1 cellular context compared by ENCODE assay signal in the genomic region with DNA sequence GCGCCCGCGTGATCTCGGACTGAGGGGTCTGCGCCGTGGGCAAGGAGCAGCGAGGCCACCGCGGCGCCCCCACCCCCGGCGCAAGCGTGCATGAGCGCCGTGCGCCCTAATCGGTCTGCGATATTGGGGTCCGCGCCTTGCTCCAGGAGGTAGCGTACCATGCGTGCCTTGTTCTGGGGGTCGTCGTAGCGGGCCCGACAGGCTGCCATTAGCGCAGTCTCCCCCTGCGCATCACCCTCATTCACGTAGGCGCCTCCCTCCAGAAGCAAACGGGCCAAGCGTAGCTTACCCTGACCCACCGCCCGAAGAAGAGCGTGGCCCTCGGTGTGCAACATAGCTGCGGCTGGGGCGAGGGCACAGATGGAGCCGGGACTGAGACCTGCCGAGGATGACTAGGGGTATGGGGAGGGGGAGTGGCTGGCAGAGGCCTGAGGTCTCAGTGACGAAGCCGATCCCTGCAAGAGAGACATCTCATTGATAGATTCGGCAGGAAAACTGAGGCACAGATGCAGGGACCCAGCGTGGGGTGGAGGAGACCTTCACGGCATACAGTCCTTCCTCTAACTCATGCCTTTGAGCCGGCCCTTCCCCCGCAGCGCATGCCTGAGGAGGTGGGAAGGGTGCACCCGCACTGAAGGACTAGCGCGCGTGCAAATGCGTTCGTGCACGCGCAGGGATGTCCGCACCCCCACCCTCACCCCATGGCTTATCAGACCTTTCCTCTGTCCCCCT.
A peak's percentile ranks its signal among the peaks of the same experiment; 100 is the strongest.
TF ChIP-seq lines count a peak whose summit lies in the region.

No MANE protein-coding gene starts in this region.

TF ChIP-seq in WTC11, 78 proteins besides CTCF, POLR2A, EP300 and RAD21 (continued from another document):
- TF ChIP-seq, protein P1, sequence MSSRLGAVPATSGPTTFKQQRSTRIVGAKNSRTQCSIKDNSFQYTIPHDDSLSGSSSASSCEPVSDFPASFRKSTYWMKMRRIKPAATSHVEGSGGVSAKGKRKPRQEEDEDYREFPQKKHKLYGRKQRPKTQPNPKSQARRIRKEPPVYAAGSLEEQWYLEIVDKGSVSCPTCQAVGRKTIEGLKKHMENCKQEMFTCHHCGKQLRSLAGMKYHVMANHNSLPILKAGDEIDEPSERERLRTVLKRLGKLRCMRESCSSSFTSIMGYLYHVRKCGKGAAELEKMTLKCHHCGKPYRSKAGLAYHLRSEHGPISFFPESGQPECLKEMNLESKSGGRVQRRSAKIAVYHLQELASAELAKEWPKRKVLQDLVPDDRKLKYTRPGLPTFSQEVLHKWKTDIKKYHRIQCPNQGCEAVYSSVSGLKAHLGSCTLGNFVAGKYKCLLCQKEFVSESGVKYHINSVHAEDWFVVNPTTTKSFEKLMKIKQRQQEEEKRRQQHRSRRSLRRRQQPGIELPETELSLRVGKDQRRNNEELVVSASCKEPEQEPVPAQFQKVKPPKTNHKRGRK (CRISPR knock-in tag; IDR thresholded peaks at IDR 0.05; ENCODE audit: borderline replicate concordance): no peak
- no peak for TF ChIP-seq CDX4 (CRISPR knock-in tag; IDR thresholded peaks at IDR 0.05; ENCODE audit: borderline replicate concordance)
- 0 out of 2 replicates have a peak, but pooled peaks have one; percentile 50 for TF ChIP-seq IRF1 (CRISPR knock-in tag; IDR thresholded peaks at IDR 0.05)
- no peak for TF ChIP-seq ETV6 (CRISPR knock-in tag; IDR thresholded peaks at IDR 0.05)
- TF ChIP-seq, protein P2, sequence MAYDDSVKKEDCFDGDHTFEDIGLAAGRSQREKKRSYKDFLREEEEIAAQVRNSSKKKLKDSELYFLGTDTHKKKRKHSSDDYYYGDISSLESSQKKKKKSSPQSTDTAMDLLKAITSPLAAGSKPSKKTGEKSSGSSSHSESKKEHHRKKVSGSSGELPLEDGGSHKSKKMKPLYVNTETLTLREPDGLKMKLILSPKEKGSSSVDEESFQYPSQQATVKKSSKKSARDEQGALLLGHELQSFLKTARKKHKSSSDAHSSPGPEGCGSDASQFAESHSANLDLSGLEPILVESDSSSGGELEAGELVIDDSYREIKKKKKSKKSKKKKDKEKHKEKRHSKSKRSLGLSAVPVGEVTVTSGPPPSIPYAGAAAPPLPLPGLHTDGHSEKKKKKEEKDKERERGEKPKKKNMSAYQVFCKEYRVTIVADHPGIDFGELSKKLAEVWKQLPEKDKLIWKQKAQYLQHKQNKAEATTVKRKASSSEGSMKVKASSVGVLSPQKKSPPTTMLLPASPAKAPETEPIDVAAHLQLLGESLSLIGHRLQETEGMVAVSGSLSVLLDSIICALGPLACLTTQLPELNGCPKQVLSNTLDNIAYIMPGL (CRISPR knock-in tag; IDR thresholded peaks at IDR 0.05): 0 out of 2 replicates have a peak, but pooled peaks have one; percentile 43
- TF ChIP-seq, protein P3, sequence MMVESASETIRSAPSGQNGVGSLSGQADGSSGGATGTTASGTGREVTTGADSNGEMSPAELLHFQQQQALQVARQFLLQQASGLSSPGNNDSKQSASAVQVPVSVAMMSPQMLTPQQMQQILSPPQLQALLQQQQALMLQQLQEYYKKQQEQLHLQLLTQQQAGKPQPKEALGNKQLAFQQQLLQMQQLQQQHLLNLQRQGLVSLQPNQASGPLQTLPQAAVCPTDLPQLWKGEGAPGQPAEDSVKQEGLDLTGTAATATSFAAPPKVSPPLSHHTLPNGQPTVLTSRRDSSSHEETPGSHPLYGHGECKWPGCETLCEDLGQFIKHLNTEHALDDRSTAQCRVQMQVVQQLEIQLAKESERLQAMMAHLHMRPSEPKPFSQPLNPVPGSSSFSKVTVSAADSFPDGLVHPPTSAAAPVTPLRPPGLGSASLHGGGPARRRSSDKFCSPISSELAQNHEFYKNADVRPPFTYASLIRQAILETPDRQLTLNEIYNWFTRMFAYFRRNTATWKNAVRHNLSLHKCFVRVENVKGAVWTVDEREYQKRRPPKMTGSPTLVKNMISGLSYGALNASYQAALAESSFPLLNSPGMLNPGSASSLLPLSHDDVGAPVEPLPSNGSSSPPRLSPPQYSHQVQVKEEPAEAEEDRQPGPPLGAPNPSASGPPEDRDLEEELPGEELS (CRISPR knock-in tag; IDR thresholded peaks at IDR 0.05): 0 out of 2 replicates have a peak, but pooled peaks have one; percentile 17
- no peak for TF ChIP-seq MXD4 (CRISPR knock-in tag; IDR thresholded peaks at IDR 0.05; ENCODE audit: borderline replicate concordance)
- TF ChIP-seq NFE2L1 (CRISPR knock-in tag; IDR thresholded peaks at IDR 0.05): peak; percentile 63; the same call in 1 of the 2 replicates
- TF ChIP-seq NR1H2 (CRISPR knock-in tag; IDR thresholded peaks at IDR 0.05): no peak
- no peak for TF ChIP-seq NR2C2 (CRISPR knock-in tag; IDR thresholded peaks at IDR 0.05)
- 0 out of 2 replicates have a peak, but pooled peaks have one; percentile 47 for TF ChIP-seq ZNF121 (CRISPR knock-in tag; IDR thresholded peaks at IDR 0.05)
